ENCODE assay signal across 8 cellular contexts in genomic region chr6:158605266-158605878, GRCh38. TPM values are rescaled to one million over a fixed set of nuclear protein-coding genes. Genes with fewer than 3 reads are reported as not detected.
A peak's percentile ranks its signal among the peaks of the same experiment; 100 is the strongest.
DNase-seq lines count a peak whose midpoint lies in the region; ATAC-seq, FAIRE-seq and TF ChIP-seq lines count a peak whose summit lies in the region.

No MANE protein-coding gene starts in this region.

- peaks cover 22% of the 10 kb centered on the region for H3K36me3 ChIP-seq in Karpas-422 (ENCODE audit: insufficient read depth, low read length)
- peaks cover 48% of the 10 kb centered on the region for H3K36me3 ChIP-seq in osteoblast (ENCODE audit: insufficient read depth, low read length)
- H3K36me3 ChIP-seq in upper lobe of right lung, result peaks cover 59% of the 10 kb centered on the region

- no peaks in the 10 kb centered on the region for H3K9me3 ChIP-seq in Karpas-422 (ENCODE audit: low read length)
- no peaks in the 10 kb centered on the region for H3K9me3 ChIP-seq in osteoblast (ENCODE audit: low read depth, low read length)
- H3K9me3 ChIP-seq in upper lobe of right lung, result no peaks in the 10 kb centered on the region

- intact Hi-C loops in upper lobe of right lung (cut with DNase I), result no loop called here

- TF ChIP-seq CTCF in osteoblast (IDR thresholded peaks at IDR 0.05; ENCODE audit: extremely low read depth, low read depth, low read length) (peak; percentile 82), upper lobe of right lung (IDR thresholded peaks at IDR 0.05) (peak; percentile 68)

- H3K79me2 ChIP-seq in Karpas-422 (ENCODE audit: low read length) (peaks cover 15% of the 10 kb centered on the region), osteoblast (ENCODE audit: insufficient read depth, low read length) (peaks cover 5% of the 10 kb centered on the region)

- ATAC-seq in upper lobe of right lung (peak; percentile 85), HG02938 (IDR thresholded peaks at IDR 0.05; ENCODE audit: unreplicated experiment) (no peak)

- no peak overlapping the region for H3K4me3 ChIP-seq in Karpas-422 (ENCODE audit: low read length)
- H3K4me3 ChIP-seq in osteoblast (ENCODE audit: insufficient read depth, low read length), result no peak overlapping the region
- H3K4me3 ChIP-seq in upper lobe of right lung, result no peak overlapping the region

- no peak overlapping the region for H2AFZ ChIP-seq in Karpas-422 (ENCODE audit: low read length)
- no peak overlapping the region for H2AFZ ChIP-seq in osteoblast (ENCODE audit: low read length)

- no peaks in the 10 kb centered on the region; the same call in 1 of the 2 replicates for H3K4me1 ChIP-seq in Karpas-422 (ENCODE audit: low read length)
- H3K4me1 ChIP-seq in osteoblast (ENCODE audit: insufficient read depth, low read length), result no peaks in the 10 kb centered on the region
- H3K4me1 ChIP-seq in upper lobe of right lung, result no peaks in the 10 kb centered on the region

- no peaks in the 10 kb centered on the region for H3K9me2 ChIP-seq in Karpas-422 (replicated peaks; ENCODE audit: insufficient read depth, low read length)

- H4K20me1 ChIP-seq in Karpas-422 (ENCODE audit: insufficient read depth, low read depth, low read length) (no peaks in the 10 kb centered on the region), osteoblast (ENCODE audit: insufficient read depth, low read length) (peaks cover 5% of the 10 kb centered on the region)

- no peak overlapping the region for H3K4me2 ChIP-seq in Karpas-422 (ENCODE audit: low read depth, low read length, poor library complexity, severe bottlenecking)
- H3K4me2 ChIP-seq in osteoblast (ENCODE audit: insufficient read depth, low read length), result no peak overlapping the region

- peak; percentile 30 for DNase-seq in DMS53 treated with DMSO at 0.1 percent for 48 hours (lab: John Stamatoyannopoulos, UW; ENCODE audit: unreplicated experiment)
- peak; percentile 85 for DNase-seq in Karpas-422
- peak; percentile 57 for DNase-seq in RPMI8226
- DNase-seq in activated gamma-delta T cell treated with anti-CD3 and anti-CD28 coated beads, Interleukin-2, amount 50 U/mL, for 16 hours (ENCODE audit: low read depth), result peak; percentile 12
- DNase-seq in frontal cortex (ENCODE audit: low spot score in 2 of 2), result peak; percentile 56 to 60
- DNase-seq in osteoblast (ENCODE audit: insufficient read length, low spot score, missing footprints), result peak; percentile 94
- no peak for DNase-seq in upper lobe of right lung

- H3K27ac ChIP-seq in Karpas-422 (ENCODE audit: low read length) (no peak overlapping the region), osteoblast (ENCODE audit: low read depth, low read length) (no peak overlapping the region), upper lobe of right lung (no peak overlapping the region)

- no peak for FAIRE-seq in frontal cortex (lab: Jason Lieb, UNC)

- H3K27me3 ChIP-seq in Karpas-422 (ENCODE audit: low read length), result no peaks in the 10 kb centered on the region
- H3K27me3 ChIP-seq in osteoblast (ENCODE audit: insufficient read depth, low read length), result no peaks in the 10 kb centered on the region
- no peaks in the 10 kb centered on the region for H3K27me3 ChIP-seq in upper lobe of right lung

- H3K9ac ChIP-seq in Karpas-422 (ENCODE audit: low read length), result no peak overlapping the region

RNA-seq across cellular contexts. Expression of gene DYNLT1, which starts 39.2 kb away (rescaled TPM):
- 13.4 and 19.9 TPM in 2 replicates for total RNA-seq in Karpas-422 (2014; rRNA removed; shearing (Covaris generic); ENCODE audit: low replicate concordance)
- 62.8 TPM for total RNA-seq in frontal cortex
- 54.3 and 70.4 TPM in 2 replicates for total RNA-seq in osteoblast
- 104 TPM for total RNA-seq in upper lobe of right lung

RNA-seq across cellular contexts. Expression of gene SYTL3, which starts 44.5 kb away (rescaled TPM):
- 0.41 and 2.2 TPM in 2 replicates for total RNA-seq in Karpas-422 (2014; rRNA removed; shearing (Covaris generic); ENCODE audit: low replicate concordance)
- total RNA-seq in frontal cortex (2.0 TPM), osteoblast (1.5 and 2.2 TPM in 2 replicates), upper lobe of right lung (8.7 TPM)

RNA-seq across cellular contexts. Expression of gene TMEM181, which starts 45.5 kb away (rescaled TPM):
- 10.8 and 15.4 TPM in 2 replicates for total RNA-seq in Karpas-422 (2014; rRNA removed; shearing (Covaris generic); ENCODE audit: low replicate concordance)
- 64.0 TPM for total RNA-seq in frontal cortex
- 43.3 and 43.8 TPM in 2 replicates for total RNA-seq in osteoblast
- 31.5 TPM for total RNA-seq in upper lobe of right lung
